In genomic region chr1:154937988-154938386, GRCh38 we compare ENCODE assay signal across 9 cellular contexts. TPM values are rescaled to one million over a fixed set of nuclear protein-coding genes. Genes with fewer than 3 reads are reported as not detected.
DNase-seq lines count a peak whose midpoint lies in the region; ATAC-seq and TF ChIP-seq lines count a peak whose summit lies in the region.
"Had no signal": no experiment of that assay in that cellular context is flagged by ENCODE, and none has a peak within 500 bp of the region (broad histone marks: within the 10 kb centered on the region; RNA-seq: fewer than 3 reads in every experiment).

No MANE protein-coding gene starts in this region.

- H3K4me3 Mint-ChIP-seq in Calu3 (ENCODE audit: low read depth, unreplicated experiment) (peak overlapping the region; percentile 95), progenitor cell of endocrine pancreas (ENCODE audit: low read depth) (peak overlapping the region; percentile 95)

- H3K27me3 ChIP-seq in esophagus (ENCODE audit: control insufficient read depth in 1 of 2, insufficient read depth in 2 of 2, low read length in 2 of 2), result no peaks in the 10 kb centered on the region

- no peak for ATAC-seq in HG02610 (IDR thresholded peaks at IDR 0.05; ENCODE audit: unreplicated experiment)
- no peak for ATAC-seq in HG03108 (IDR thresholded peaks at IDR 0.05; ENCODE audit: unreplicated experiment)
- ATAC-seq in GM21786 (IDR thresholded peaks at IDR 0.05; ENCODE audit: unreplicated experiment), result no peak

- no peaks in the 10 kb centered on the region for H3K9me3 ChIP-seq in esophagus (ENCODE audit: control insufficient read depth in 2 of 2, insufficient read depth in 1 of 2, low read depth in 1 of 2, low read length in 1 of 2)

- WGBS in esophagus, 2 donors, result 64 to 66% methylated on average over 8 of the region's 8 CpGs

- peak overlapping the region in 1 of 2 donors; percentile 62 for H3K4me3 ChIP-seq in esophagus (ENCODE audit: low read depth in 1 of 2, low read length in 2 of 2)

- BruUV-seq in Calu3 (replicated peaks; lab: Mats Ljungman, UMichigan), result no TSS peak

- H3K27me3 Mint-ChIP-seq in Calu3 (ENCODE audit: unreplicated experiment), result no peaks in the 10 kb centered on the region
- H3K27me3 Mint-ChIP-seq in progenitor cell of endocrine pancreas, result no peaks in the 10 kb centered on the region

- no peaks in the 10 kb centered on the region for H3K9me3 Mint-ChIP-seq in Calu3 (ENCODE audit: low read depth, unreplicated experiment)
- H3K9me3 Mint-ChIP-seq in progenitor cell of endocrine pancreas (ENCODE audit: low read depth), result no peaks in the 10 kb centered on the region

- H3K4me1 Mint-ChIP-seq in Calu3 (ENCODE audit: low read depth, unreplicated experiment), result peaks cover 41% of the 10 kb centered on the region
- peaks cover 10% of the 10 kb centered on the region for H3K4me1 Mint-ChIP-seq in progenitor cell of endocrine pancreas (ENCODE audit: low read depth)

- DNase-seq in Calu3 (no peak), RWPE1 (ENCODE audit: low spot score) (no peak), progenitor cell of endocrine pancreas (ENCODE audit: low spot score, unreplicated experiment) (no peak), dermis blood vessel endothelial cell (no peak)
- DNase-seq: stimulated activated CD8-positive, alpha-beta memory T cell treated with anti-CD3 and anti-CD28 coated beads, Interleukin-4, amount 100 ng/mL, for 48 hours had no signal

- no peaks in the 10 kb centered on the region for H3K36me3 ChIP-seq in esophagus (ENCODE audit: control insufficient read depth in 2 of 2, insufficient read depth in 2 of 2, low read length in 1 of 2)

- CTCF ChIA-PET in Calu3 (lab: Charles Lee), result no interaction called here
- CTCF ChIA-PET in RWPE1 (lab: Yijun Ruan, JAX), result no interaction called here

- H3K36me3 Mint-ChIP-seq in Calu3 (ENCODE audit: insufficient read depth, unreplicated experiment), result peaks cover 22% of the 10 kb centered on the region
- no peaks in the 10 kb centered on the region for H3K36me3 Mint-ChIP-seq in progenitor cell of endocrine pancreas (ENCODE audit: insufficient read depth)

- no peak for TF ChIP-seq CTCF in Calu3 (IDR thresholded peaks at IDR 0.05; ENCODE audit: unreplicated experiment)
- TF ChIP-seq CTCF in RWPE1 (conservative IDR thresholded peaks at IDR 0.05; ENCODE audit: low read depth), result no peak
- TF ChIP-seq CTCF in progenitor cell of endocrine pancreas (IDR thresholded peaks at IDR 0.05; ENCODE audit: unreplicated experiment), result no peak

- intact Hi-C loops in Calu3 (cut with micrococcal nuclease; ENCODE audit: unreplicated experiment), result loop anchor here (10.0 kb wide), 1 partner anchor 173 kb away; no protein-coding TSS in a partner anchor

- peak overlapping the region; percentile 98 for H3K27ac ChIP-seq in RWPE1
- peak overlapping the region; percentile 99 to 100 for H3K27ac ChIP-seq in esophagus (ENCODE audit: low read depth in 2 of 2, low read length in 1 of 2)

- H3K27ac Mint-ChIP-seq in Calu3 (ENCODE audit: unreplicated experiment) (peak overlapping the region; percentile 99), progenitor cell of endocrine pancreas (peak overlapping the region; percentile 100)

- POLR2A ChIA-PET in RWPE1 (lab: Yijun Ruan, JAX; ENCODE audit: low non-redundant PET), result interaction anchor here (0.6 kb wide), 1 partner anchor 332 kb away, joined by 3 read pairs; no protein-coding TSS in a partner anchor

- H3K4me1 ChIP-seq in esophagus (ENCODE audit: control insufficient read depth in 2 of 2, insufficient read depth in 2 of 2, low read length in 1 of 2), result peaks cover 12 to 20% of the 10 kb centered on the region in 2 donors

RNA-seq across cellular contexts. Expression of gene PMVK, which starts 1.5 kb away (rescaled TPM):
- total RNA-seq in Calu3 (2022) (43.0 and 47.3 TPM in 2 replicates), progenitor cell of endocrine pancreas (26.3 and 26.9 TPM in 2 replicates), dermis blood vessel endothelial cell (6.5 and 9.4 TPM in 2 replicates)
- polyA plus RNA-seq in esophagus, result 10 to 100 TPM; 29.4 to 68.9 TPM

RNA-seq across cellular contexts. Expression of gene PBXIP1, which starts 17.9 kb away (rescaled TPM):
- total RNA-seq in Calu3 (2022), result 48.1 and 49.6 TPM in 2 replicates
- polyA plus RNA-seq in esophagus, result 10 to 100 TPM; 18.3 to 25.7 TPM
- 69.1 and 69.5 TPM in 2 replicates for total RNA-seq in progenitor cell of endocrine pancreas
- 110 and 126 TPM in 2 replicates for total RNA-seq in dermis blood vessel endothelial cell

RNA-seq across cellular contexts. Expression of gene PYGO2, which starts 23.6 kb away (rescaled TPM):
- total RNA-seq in Calu3 (2022) (43.6 and 45.6 TPM in 2 replicates), progenitor cell of endocrine pancreas (49.1 and 52.7 TPM in 2 replicates), dermis blood vessel endothelial cell (7.1 and 10.0 TPM in 2 replicates)
- polyA plus RNA-seq in esophagus, result 10 to 100 TPM; 14.3 to 15.8 TPM

RNA-seq across cellular contexts. Expression of gene SHC1, which starts 32.6 kb away (rescaled TPM):
- total RNA-seq in Calu3 (2022) (73.5 and 77.5 TPM in 2 replicates), progenitor cell of endocrine pancreas (43.3 and 54.7 TPM in 2 replicates), dermis blood vessel endothelial cell (337 and 534 TPM in 2 replicates)
- 10 to 100 TPM; 28.8 to 38.8 TPM for polyA plus RNA-seq in esophagus

RNA-seq across cellular contexts. Expression of gene CKS1B, which starts 36.5 kb away (rescaled TPM):
- total RNA-seq in Calu3 (2022), result 182 and 230 TPM in 2 replicates
- polyA plus RNA-seq in esophagus, result 10 to 100 TPM in 1 of 2 donors, 1 to 10 TPM in 1; 8.9 to 74.3 TPM
- 78.7 and 85.8 TPM in 2 replicates for total RNA-seq in progenitor cell of endocrine pancreas
- total RNA-seq in dermis blood vessel endothelial cell, result 49.0 and 89.3 TPM in 2 replicates
